In genomic region chr17:50147841-50148225, GRCh38 we compare ENCODE assay signal across 10 cellular contexts. TPM values are rescaled to one million over a fixed set of nuclear protein-coding genes. Genes with fewer than 3 reads are reported as not detected.
DNase-seq lines count a peak whose midpoint lies in the region; ATAC-seq, FAIRE-seq and TF ChIP-seq lines count a peak whose summit lies in the region.
"Had no signal": no experiment of that assay in that cellular context is flagged by ENCODE, and none has a peak within 500 bp of the region (broad histone marks: within the 10 kb centered on the region; RNA-seq: fewer than 3 reads in every experiment).

No MANE protein-coding gene starts in this region.

- no peak; the same call in 1 of the 2 replicates for TF ChIP-seq POLR2A in GM12878 (IDR thresholded peaks at IDR 0.05; ENCODE audit: low read depth, low read length)
- no peak for TF ChIP-seq POLR2A in right lobe of liver (IDR thresholded peaks at IDR 0.05)
- TF ChIP-seq POLR2A in transverse colon (IDR thresholded peaks at IDR 0.05), result no peak

- H2AFZ ChIP-seq in GM12878 (ENCODE audit: control insufficient read depth, low read depth, low read length), result no peak overlapping the region

- H3K4me3 ChIP-seq in GM12878, result peak overlapping the region; percentile 95
- peak overlapping the region; percentile 72 to 82 (median 74) for H3K4me3 ChIP-seq in right lobe of liver
- peak overlapping the region; percentile 61 to 91 (median 78) for H3K4me3 ChIP-seq in transverse colon

- no peak for TF ChIP-seq RAD21 in GM12878 (IDR thresholded peaks at IDR 0.05; ENCODE audit: insufficient read depth, low read depth, low read length)

- peak overlapping the region; percentile 80 for H3K4me3 Mint-ChIP-seq in activated CD8-positive, alpha-beta memory T cell treated with anti-CD3 and anti-CD28 coated beads, Interleukin-2, amount 10 ng/mL, durations not matched to agents 7 days and 5 days

- peak overlapping the region; percentile 92 for H3K9ac ChIP-seq in GM12878 (ENCODE audit: control insufficient read depth, insufficient read depth, low read length)

- FAIRE-seq in GM12878 (lab: Jason Lieb, UNC), result no peak
- FAIRE-seq: colon, G401.6 had no signal

- H3K27me3 ChIP-seq in GM12878 (replicated peaks in 1 of 2; ENCODE audit: control insufficient read depth in 2 of 2, insufficient read depth in 2 of 2, low read length in 1 of 2), result no peaks in the 10 kb centered on the region
- no peaks in the 10 kb centered on the region for H3K27me3 ChIP-seq in right lobe of liver
- H3K27me3 ChIP-seq in transverse colon, result no peaks in the 10 kb centered on the region

- RAD21 ChIA-PET in GM12878 (lab: Charles Lee; ENCODE audit: unreplicated experiment), result interaction anchor here (0.7 to 2.9 kb wide), 10 partner anchors 8 to 147 kb away, joined by 3 to 19 read pairs (median 4); partner anchors contain the start of genes SAMD14 and SGCA

- H3K27me3 Mint-ChIP-seq in activated CD8-positive, alpha-beta memory T cell treated with anti-CD3 and anti-CD28 coated beads, Interleukin-2, amount 10 ng/mL, durations not matched to agents 7 days and 5 days, result no peaks in the 10 kb centered on the region

- H3K27ac Mint-ChIP-seq in activated CD8-positive, alpha-beta memory T cell treated with anti-CD3 and anti-CD28 coated beads, Interleukin-2, amount 10 ng/mL, durations not matched to agents 7 days and 5 days, result peak overlapping the region; percentile 80

- H3K36me3 Mint-ChIP-seq in activated CD8-positive, alpha-beta memory T cell treated with anti-CD3 and anti-CD28 coated beads, Interleukin-2, amount 10 ng/mL, durations not matched to agents 7 days and 5 days, result peaks cover 28% of the 10 kb centered on the region

- no peak for DNase-seq in activated CD8-positive, alpha-beta memory T cell treated with anti-CD3 and anti-CD28 coated beads, Interleukin-2, amount 10 ng/mL, durations not matched to agents 7 days and 5 days
- DNase-seq in activated CD8-positive, alpha-beta memory T cell treated with anti-CD3 and anti-CD28 coated beads, Interleukin-2, amount 50 U/mL, for 4 hours, result no peak
- DNase-seq in GM12878 (ENCODE audit: low read depth, low spot score), result no peak
- DNase-seq in right lobe of liver, result peak; percentile 55 to 91 (median 90)
- peak; percentile 43 for DNase-seq in transverse colon
- DNase-seq in OCI-M2 (lab: John Stamatoyannopoulos, UW; ENCODE audit: unreplicated experiment), result no peak

- in situ Hi-C loops in GM12878 (cut with MboI), result no loop called here
- in situ Hi-C loops in transverse colon (cut with MboI; ENCODE audit: low pct_ligation_motif_present in 1 of 4, low pct_unique_long_range_greater_than_20kb in 1 of 4, low sequenced_read_pairs in 3 of 4), result no loop called here

- no peaks in the 10 kb centered on the region for H3K9me3 ChIP-seq in GM12878 (replicated peaks; ENCODE audit: control insufficient read depth, insufficient read depth, low read length)
- no peaks in the 10 kb centered on the region for H3K9me3 ChIP-seq in right lobe of liver
- H3K9me3 ChIP-seq in transverse colon, result no peaks in the 10 kb centered on the region

- TF ChIP-seq EP300 in GM12878 (IDR thresholded peaks at IDR 0.05; ENCODE audit: borderline replicate concordance in 1 of 2, control insufficient read depth in 1 of 2, low read depth in 2 of 2, low read length in 2 of 2) (no peak), transverse colon (IDR thresholded peaks at IDR 0.05; ENCODE audit: low read depth) (no peak)

- no peaks in the 10 kb centered on the region for H3K9me3 Mint-ChIP-seq in activated CD8-positive, alpha-beta memory T cell treated with anti-CD3 and anti-CD28 coated beads, Interleukin-2, amount 10 ng/mL, durations not matched to agents 7 days and 5 days (ENCODE audit: low read depth)

- peaks cover 20 to 26% of the 10 kb centered on the region in 2 experiments for H3K36me3 ChIP-seq in GM12878 (ENCODE audit: control insufficient read depth in 2 of 2, insufficient read depth in 2 of 2, low read length in 1 of 2)
- H3K36me3 ChIP-seq in right lobe of liver, result peaks cover 0 to 3% (median 0%) of the 10 kb centered on the region in 4 donors
- H3K36me3 ChIP-seq in transverse colon, result peaks cover 0 to 7% (median 0%) of the 10 kb centered on the region in 4 donors

- POLR2A ChIA-PET in GM12878 (lab: Charles Lee), result interaction anchor here (0.6 to 2.7 kb wide), 10 partner anchors 9 to 570 kb away, joined by 3 to 18 read pairs (median 4); partner anchors contain the start of gene SGCA

- CTCF ChIA-PET in activated CD8-positive, alpha-beta memory T cell treated with anti-CD3 and anti-CD28 coated beads, Interleukin-2, amount 10 ng/mL, durations not matched to agents 7 days and 5 days (lab: Charles Lee), result interaction anchor here (0.6 to 6.2 kb wide), 10 partner anchors 8 to 54 kb away, joined by 3 to 81 read pairs (median 6); partner anchors contain the start of gene PDK2
- CTCF ChIA-PET in GM12878 (lab: Yijun Ruan, JAX), result interaction anchor here (1.0 to 9.3 kb wide), 7 partner anchors 8 to 54 kb away, joined by 6 to 99 read pairs (median 15); partner anchors contain the start of gene PDK2

- BruUV-seq in GM12878 (replicated peaks; lab: Mats Ljungman, UMichigan), result no TSS peak

- WGBS in GM12878 (ENCODE audit: insufficient coverage, insufficient replicate concordance, low lambda C conversion rate, missing lambda C conversion rate), result 0% methylated on average over 5 of the region's 5 CpGs
- 0% methylated on average over 5 of the region's 5 CpGs for WGBS in right lobe of liver (ENCODE audit: insufficient coverage, low coverage, low lambda C conversion rate, missing lambda C conversion rate)
- 14 to 26% methylated on average over 3 to 5 of the region's 5 CpGs for WGBS in transverse colon (ENCODE audit: low coverage in 1 of 2), 2 donors

- ATAC-seq in activated CD8-positive, alpha-beta memory T cell treated with anti-CD3 and anti-CD28 coated beads, Interleukin-2, amount 10 ng/mL, durations not matched to agents 7 days and 5 days, result no peak
- ATAC-seq in GM12878, result peak; percentile 2
- ATAC-seq in right lobe of liver, result peak; percentile 32 to 68 (median 54)
- ATAC-seq in HG03571 (IDR thresholded peaks at IDR 0.05; ENCODE audit: unreplicated experiment), result no peak
- ATAC-seq in GM21576 (IDR thresholded peaks at IDR 0.05; ENCODE audit: unreplicated experiment), result no peak

- intact Hi-C loops in GM12878 (cut with micrococcal nuclease; ENCODE audit: unreplicated experiment) (loop anchor here (5.0 kb wide), 1 partner anchor 51 kb away; the partner anchor contains the start of gene PDK2), right lobe of liver (cut with DNase I) (no loop called here), transverse colon (cut with DNase I; ENCODE audit: low total_unique reads) (no loop called here)

- peaks cover 87% of the 10 kb centered on the region for H3K79me2 ChIP-seq in GM12878 (ENCODE audit: control insufficient read depth, insufficient read depth, low read length)

- peak overlapping the region; percentile 96 for H3K4me2 ChIP-seq in GM12878 (ENCODE audit: control insufficient read depth, insufficient read depth)

- H3K27ac ChIP-seq in GM12878 (ENCODE audit: control insufficient read depth, insufficient read depth), result peak overlapping the region; percentile 89
- H3K27ac ChIP-seq in right lobe of liver, result peak overlapping the region; percentile 72 to 89 (median 87)
- peak overlapping the region; percentile 92 to 98 (median 95) for H3K27ac ChIP-seq in transverse colon

- H3K4me1 ChIP-seq in GM12878 (ENCODE audit: control insufficient read depth, insufficient read depth, low read length) (peaks cover 44% of the 10 kb centered on the region), right lobe of liver (peaks cover 0 to 64% (median 22%) of the 10 kb centered on the region in 4 donors), transverse colon (peaks cover 28 to 65% (median 51%) of the 10 kb centered on the region in 4 donors)

- peaks cover 6% of the 10 kb centered on the region for H4K20me1 ChIP-seq in GM12878 (ENCODE audit: control insufficient read depth, insufficient read depth)

- SMC1A ChIA-PET in GM12878 (lab: Charles Lee; ENCODE audit: uncharacterized antibody, unreplicated experiment), result interaction anchor here (0.8 to 2.9 kb wide), 8 partner anchors 9 to 54 kb away, joined by 3 to 14 read pairs (median 6); partner anchors contain the start of gene PDK2

- TF ChIP-seq CTCF in GM12878 (IDR thresholded peaks at IDR 0.05 in 2 of 3, conservative IDR thresholded peaks at IDR 0.05 in 1 of 3; ENCODE audit: control insufficient read depth in 2 of 3, extremely low read depth in 1 of 3, insufficient read depth in 1 of 3, low read depth in 3 of 3, low read length in 3 of 3) (no peak), right lobe of liver (IDR thresholded peaks at IDR 0.05) (no peak), transverse colon (IDR thresholded peaks at IDR 0.05) (no peak)

- H3K4me1 Mint-ChIP-seq in activated CD8-positive, alpha-beta memory T cell treated with anti-CD3 and anti-CD28 coated beads, Interleukin-2, amount 10 ng/mL, durations not matched to agents 7 days and 5 days, result peaks cover 48% of the 10 kb centered on the region

RNA-seq across cellular contexts. Expression of gene PPP1R9B, which starts 2.6 kb away (rescaled TPM):
- total RNA-seq in activated CD8-positive, alpha-beta memory T cell treated with anti-CD3 and anti-CD28 coated beads, Interleukin-2, amount 10 ng/mL, durations not matched to agents 7 days and 5 days, result 100 to 1,000 TPM; 108 to 121 TPM
- 55.7 and 68.4 TPM in 2 replicates for total RNA-seq in GM12878 (2013; cell fraction: nucleolus; rRNA removed)
- 59.9 and 62.9 TPM in 2 replicates for total RNA-seq in GM12878 (2014; rRNA removed)
- 35.9 and 39.6 TPM in 2 replicates for total RNA-seq in GM12878 (2014; rRNA removed; fragmentation: Illumina TruSeq; extraction: Trizol)
- 103 and 107 TPM in 2 replicates for total RNA-seq in GM12878 (2021)
- polyA plus RNA-seq in GM12878 (2011; ENCODE audit: low read depth), result 21.7 TPM
- polyA plus RNA-seq in GM12878 (2011; rRNA removed), result 30.2 and 44.4 TPM in 2 replicates
- 39.3 and 43.6 TPM in 2 replicates for polyA plus RNA-seq in GM12878 (2011; cell fraction: cytosol; rRNA removed)
- polyA plus RNA-seq in GM12878 (2011; cell fraction: nucleus; rRNA removed), result 75.0 and 144 TPM in 2 replicates
- polyA plus RNA-seq in GM12878 (2012), result 54.8 and 64.1 TPM in 2 replicates
- 17.9 and 35.4 TPM in 2 replicates for polyA plus RNA-seq in GM12878 (2014; fragmentation: Illumina TruSeq; extraction: Trizol)
- polyA plus RNA-seq in GM12878 (2014; fragmentation: Nextera tagmentation; extraction: Ambion mirVana), result under 1 TPM; 0.20 to 0.45 TPM
- polyA plus RNA-seq in GM12878 (2014; rRNA removed), result 52.0 and 58.7 TPM in 2 replicates
- 1 to 10 TPM; 1.8 to 2.3 TPM for polyA plus RNA-seq in GM12878 (2016; fragmentation: Nextera tagmentation; extraction: Ambion mirVana)
- 38.4 and 59.7 TPM in 2 replicates for polyA minus RNA-seq in GM12878 (2011; rRNA and poly(A)+ RNA removed)
- 36.3 and 36.8 TPM in 2 replicates for polyA minus RNA-seq in GM12878 (2011; cell fraction: cytosol; rRNA and poly(A)+ RNA removed)
- polyA minus RNA-seq in GM12878 (2011; cell fraction: nucleus; rRNA and poly(A)+ RNA removed), result 12.3 and 46.2 TPM in 2 replicates
- total RNA-seq in right lobe of liver, result 10 to 100 TPM in 5 of 6 experiments, 1 to 10 TPM in 1; 9.9 to 18.1 (median 12.0) TPM
- total RNA-seq in transverse colon, result 10 to 100 TPM; 19.0 to 29.9 (median 27.7) TPM

RNA-seq across cellular contexts. Expression of gene SAMD14, which starts 17.9 kb away (rescaled TPM):
- total RNA-seq in activated CD8-positive, alpha-beta memory T cell treated with anti-CD3 and anti-CD28 coated beads, Interleukin-2, amount 10 ng/mL, durations not matched to agents 7 days and 5 days, result 1 to 10 TPM in 1 of 2 experiments, under 1 TPM in 1; 0.35 to 1.1 TPM
- 2.6 and 4.3 TPM in 2 replicates for total RNA-seq in GM12878 (2013; cell fraction: nucleolus; rRNA removed)
- total RNA-seq in GM12878 (2014; rRNA removed) (0.17 and 0.22 TPM in 2 replicates), GM12878 (2014; rRNA removed; fragmentation: Illumina TruSeq; extraction: Trizol) (0.22 and 0.74 TPM in 2 replicates), GM12878 (2021) (1.3 and 1.7 TPM in 2 replicates), right lobe of liver (1 to 10 TPM in 2 of 6 experiments, under 1 TPM in 3, not detected in 1; 0.50 to 3.8 (median 0.77) TPM), transverse colon (1 to 10 TPM in 1 of 4 donors, under 1 TPM in 2, not detected in 1; 0.14 to 1.8 (median 0.32) TPM)
- polyA plus RNA-seq in GM12878 (2011; ENCODE audit: low read depth), result 0.58 TPM
- polyA plus RNA-seq in GM12878 (2011; rRNA removed) (0.32 and 1.3 TPM in 2 replicates), GM12878 (2014; fragmentation: Illumina TruSeq; extraction: Trizol) (0.19 and 0.25 TPM in 2 replicates), GM12878 (2014; fragmentation: Nextera tagmentation; extraction: Ambion mirVana) (not detected), GM12878 (2014; rRNA removed) (0.51 and 1.4 TPM in 2 replicates), GM12878 (2016; fragmentation: Nextera tagmentation; extraction: Ambion mirVana) (under 1 TPM in 1 of 2 experiments, not detected in 1; 0.06 TPM)
- 0.51 and 1.2 TPM in 2 replicates for polyA plus RNA-seq in GM12878 (2011; cell fraction: cytosol; rRNA removed)
- 8.0 and 8.3 TPM in 2 replicates for polyA plus RNA-seq in GM12878 (2011; cell fraction: nucleus; rRNA removed)
- polyA plus RNA-seq in GM12878 (2012), result 0.45 and 0.66 TPM in 2 replicates
- 0.59 and 2.0 TPM in 2 replicates for polyA minus RNA-seq in GM12878 (2011; rRNA and poly(A)+ RNA removed)
- 0.73 TPM in 1 of 2 replicates, not detected in the other for polyA minus RNA-seq in GM12878 (2011; cell fraction: cytosol; rRNA and poly(A)+ RNA removed)
- polyA minus RNA-seq in GM12878 (2011; cell fraction: nucleus; rRNA and poly(A)+ RNA removed), result 1.1 and 1.8 TPM in 2 replicates

RNA-seq across cellular contexts. Expression of gene SGCA, which starts 18.0 kb away (rescaled TPM):
- total RNA-seq in activated CD8-positive, alpha-beta memory T cell treated with anti-CD3 and anti-CD28 coated beads, Interleukin-2, amount 10 ng/mL, durations not matched to agents 7 days and 5 days, result under 1 TPM in 1 of 2 experiments, not detected in 1; 0.23 TPM
- total RNA-seq in GM12878 (2013; cell fraction: nucleolus; rRNA removed), result 1.9 and 2.9 TPM in 2 replicates
- total RNA-seq in GM12878 (2014; rRNA removed), result 0.11 and 0.68 TPM in 2 replicates
- 0.27 TPM in 1 of 2 replicates, not detected in the other for total RNA-seq in GM12878 (2014; rRNA removed; fragmentation: Illumina TruSeq; extraction: Trizol)
- 0.51 and 0.56 TPM in 2 replicates for total RNA-seq in GM12878 (2021)
- polyA plus RNA-seq in GM12878 (2011; ENCODE audit: low read depth), result 0.52 TPM
- 0.24 and 0.81 TPM in 2 replicates for polyA plus RNA-seq in GM12878 (2011; rRNA removed)
- polyA plus RNA-seq in GM12878 (2011; cell fraction: cytosol; rRNA removed), result 0.54 and 1.2 TPM in 2 replicates
- 3.6 and 4.5 TPM in 2 replicates for polyA plus RNA-seq in GM12878 (2011; cell fraction: nucleus; rRNA removed)
- polyA plus RNA-seq in GM12878 (2012), result 1.2 and 1.9 TPM in 2 replicates
- 0.24 TPM in 1 of 2 replicates, not detected in the other for polyA plus RNA-seq in GM12878 (2014; fragmentation: Illumina TruSeq; extraction: Trizol)
- under 1 TPM in 1 of 2 experiments, not detected in 1; 0.13 TPM for polyA plus RNA-seq in GM12878 (2014; fragmentation: Nextera tagmentation; extraction: Ambion mirVana)
- polyA plus RNA-seq in GM12878 (2014; rRNA removed), result 0.25 and 2.2 TPM in 2 replicates
- polyA plus RNA-seq in GM12878 (2016; fragmentation: Nextera tagmentation; extraction: Ambion mirVana), result under 1 TPM in 1 of 2 experiments, not detected in 1; 0.50 TPM
- 0.29 and 1.1 TPM in 2 replicates for polyA minus RNA-seq in GM12878 (2011; rRNA and poly(A)+ RNA removed)
- not detected in 2 replicates for polyA minus RNA-seq in GM12878 (2011; cell fraction: cytosol; rRNA and poly(A)+ RNA removed)
- polyA minus RNA-seq in GM12878 (2011; cell fraction: nucleus; rRNA and poly(A)+ RNA removed), result 0.36 TPM in 1 of 2 replicates, not detected in the other
- 1 to 10 TPM in 4 of 6 experiments, under 1 TPM in 2; 0.48 to 2.8 (median 1.6) TPM for total RNA-seq in right lobe of liver
- total RNA-seq in transverse colon, result 10 to 100 TPM in 1 of 4 donors, 1 to 10 TPM in 3; 3.7 to 65.3 (median 7.6) TPM

RNA-seq across cellular contexts. Expression of gene PDK2, which starts 52.7 kb away (rescaled TPM):
- total RNA-seq in activated CD8-positive, alpha-beta memory T cell treated with anti-CD3 and anti-CD28 coated beads, Interleukin-2, amount 10 ng/mL, durations not matched to agents 7 days and 5 days, result 10 to 100 TPM; 13.6 to 20.9 TPM
- total RNA-seq in GM12878 (2013; cell fraction: nucleolus; rRNA removed), result 16.9 and 18.0 TPM in 2 replicates
- 9.7 and 12.3 TPM in 2 replicates for total RNA-seq in GM12878 (2014; rRNA removed)
- total RNA-seq in GM12878 (2014; rRNA removed; fragmentation: Illumina TruSeq; extraction: Trizol), result 6.5 and 8.6 TPM in 2 replicates
- 14.2 and 16.1 TPM in 2 replicates for total RNA-seq in GM12878 (2021)
- polyA plus RNA-seq in GM12878 (2011; ENCODE audit: low read depth), result 4.5 TPM
- 8.8 and 22.6 TPM in 2 replicates for polyA plus RNA-seq in GM12878 (2011; rRNA removed)
- polyA plus RNA-seq in GM12878 (2011; cell fraction: cytosol; rRNA removed), result 33.3 and 38.8 TPM in 2 replicates
- polyA plus RNA-seq in GM12878 (2011; cell fraction: nucleus; rRNA removed), result 92.2 and 108 TPM in 2 replicates
- 9.1 and 10.7 TPM in 2 replicates for polyA plus RNA-seq in GM12878 (2012)
- 9.8 and 12.3 TPM in 2 replicates for polyA plus RNA-seq in GM12878 (2014; fragmentation: Illumina TruSeq; extraction: Trizol)
- 1 to 10 TPM in 1 of 2 experiments, under 1 TPM in 1; 0.98 to 1.2 TPM for polyA plus RNA-seq in GM12878 (2014; fragmentation: Nextera tagmentation; extraction: Ambion mirVana)
- polyA plus RNA-seq in GM12878 (2014; rRNA removed), result 9.6 and 16.0 TPM in 2 replicates
- 10 to 100 TPM; 17.5 to 20.2 TPM for polyA plus RNA-seq in GM12878 (2016; fragmentation: Nextera tagmentation; extraction: Ambion mirVana)
- polyA minus RNA-seq in GM12878 (2011; rRNA and poly(A)+ RNA removed), result 22.7 and 37.5 TPM in 2 replicates
- 9.5 and 15.8 TPM in 2 replicates for polyA minus RNA-seq in GM12878 (2011; cell fraction: cytosol; rRNA and poly(A)+ RNA removed)
- 16.0 and 35.1 TPM in 2 replicates for polyA minus RNA-seq in GM12878 (2011; cell fraction: nucleus; rRNA and poly(A)+ RNA removed)
- 10 to 100 TPM; 25.0 to 58.0 (median 44.8) TPM for total RNA-seq in right lobe of liver
- total RNA-seq in transverse colon, result 100 to 1,000 TPM in 3 of 4 donors, 10 to 100 TPM in 1; 84.6 to 292 (median 136) TPM

RNA-seq across cellular contexts. Expression of gene COL1A1, which starts 53.6 kb away (rescaled TPM):
- 1 to 10 TPM in 1 of 2 experiments, under 1 TPM in 1; 0.67 to 1.6 TPM for total RNA-seq in activated CD8-positive, alpha-beta memory T cell treated with anti-CD3 and anti-CD28 coated beads, Interleukin-2, amount 10 ng/mL, durations not matched to agents 7 days and 5 days
- total RNA-seq in GM12878 (2013; cell fraction: nucleolus; rRNA removed), result 43.7 and 49.7 TPM in 2 replicates
- total RNA-seq in GM12878 (2014; rRNA removed) (0.79 and 1.1 TPM in 2 replicates), GM12878 (2014; rRNA removed; fragmentation: Illumina TruSeq; extraction: Trizol) (0.55 and 1.2 TPM in 2 replicates), GM12878 (2021) (6.1 and 7.7 TPM in 2 replicates), right lobe of liver (100 to 1,000 TPM in 1 of 6 experiments, 10 to 100 TPM in 4, 1 to 10 TPM in 1; 9.3 to 109 (median 34.7) TPM), transverse colon (100 to 1,000 TPM in 2 of 4 donors, 10 to 100 TPM in 2; 13.0 to 210 (median 79.8) TPM)
- 1.5 TPM for polyA plus RNA-seq in GM12878 (2011; ENCODE audit: low read depth)
- polyA plus RNA-seq in GM12878 (2011; rRNA removed) (1.9 and 2.9 TPM in 2 replicates), GM12878 (2014; fragmentation: Illumina TruSeq; extraction: Trizol) (0.54 and 1.9 TPM in 2 replicates), GM12878 (2014; fragmentation: Nextera tagmentation; extraction: Ambion mirVana) (under 1 TPM; 0.18 to 0.32 TPM), GM12878 (2014; rRNA removed) (3.5 and 3.9 TPM in 2 replicates), GM12878 (2016; fragmentation: Nextera tagmentation; extraction: Ambion mirVana) (1 to 10 TPM; 2.7 to 4.3 TPM)
- 2.8 TPM in 2 replicates for polyA plus RNA-seq in GM12878 (2011; cell fraction: cytosol; rRNA removed)
- polyA plus RNA-seq in GM12878 (2011; cell fraction: nucleus; rRNA removed), result 67.6 and 84.9 TPM in 2 replicates
- 2.7 and 4.3 TPM in 2 replicates for polyA plus RNA-seq in GM12878 (2012)
- polyA minus RNA-seq in GM12878 (2011; rRNA and poly(A)+ RNA removed), result 4.6 and 8.9 TPM in 2 replicates
- 2.3 and 2.5 TPM in 2 replicates for polyA minus RNA-seq in GM12878 (2011; cell fraction: cytosol; rRNA and poly(A)+ RNA removed)
- 24.8 and 32.3 TPM in 2 replicates for polyA minus RNA-seq in GM12878 (2011; cell fraction: nucleus; rRNA and poly(A)+ RNA removed)

Comparison
In these comparisons a context has a peak if more than half of its experiments do, and no peak if none do; other contexts are left out.
1. ATAC-seq: peak in GM12878 (single experiment) and right lobe of liver (4 of 4); none in activated CD8-positive, alpha-beta memory T cell treated with anti-CD3 and anti-CD28 coated beads, Interleukin-2, amount 10 ng/mL, durations not matched to agents 7 days and 5 days (single experiment), HG03571 (single experiment) and GM21576 (single experiment).
2. DNase-seq: peak in right lobe of liver (3 of 3) and transverse colon (single experiment); none in activated CD8-positive, alpha-beta memory T cell treated with anti-CD3 and anti-CD28 coated beads, Interleukin-2, amount 10 ng/mL, durations not matched to agents 7 days and 5 days (single experiment), activated CD8-positive, alpha-beta memory T cell treated with anti-CD3 and anti-CD28 coated beads, Interleukin-2, amount 50 U/mL, for 4 hours (single experiment), GM12878 (single experiment) and OCI-M2 (single experiment).
3. Peak in every context shown above with its lines, with median percentiles within 50 percentile points of each other: H3K27ac ChIP-seq and H3K4me3 ChIP-seq.